Comparison of ENCODE assay signal across 11 cellular contexts in genomic region chr15:92801412-92801773, GRCh38.
DNase-seq lines count a peak whose midpoint lies in the region; TF ChIP-seq lines count a peak whose summit lies in the region.
"Had no signal": no experiment of that assay in that cellular context is flagged by ENCODE, and none has a peak within 500 bp of the region (broad histone marks: within the 10 kb centered on the region; RNA-seq: fewer than 3 reads in every experiment).

No MANE protein-coding gene starts in this region.

- 95 to 98% methylated on average over 6 of the region's 6 CpGs for WGBS in thyroid gland, 2 donors
- WGBS in neuronal stem cell (ENCODE audit: extremely low coverage in 2 of 2, insufficient read length in 2 of 2, insufficient replicate concordance in 1 of 2), 2 donors = no CpG with 5 or more reads among the region's 6 CpGs

- H3K9me3 ChIP-seq in thyroid gland (no peaks in the 10 kb centered on the region), neuronal stem cell (replicated peaks in 1 of 2; ENCODE audit: control insufficient read depth in 2 of 2, insufficient read depth in 1 of 2, low read depth in 1 of 2, low read length in 2 of 2) (peaks cover 0 to 5% of the 10 kb centered on the region in 2 donors)

- H2BK5ac ChIP-seq in neuronal stem cell (ENCODE audit: low read length) = no peak overlapping the region

- no peak overlapping the region for H3K9ac ChIP-seq in neuronal stem cell (ENCODE audit: low read depth, low read length, poor library complexity)

- no peak overlapping the region for H2BK12ac ChIP-seq in neuronal stem cell (ENCODE audit: low read length)

- H3K9me3 Mint-ChIP-seq in activated T-helper 1 cell treated with anti-CD3 and anti-CD28 coated beads, Interleukin-12 subunit alpha, Interleukin-12 subunit beta, Interleukin-2, Interleukin-4 antibody, amounts not matched to agents 30 ng/mL and 10 ng/mL and 1 ng/mL, durations not matched to agents 14 hours and 24 hours and 36 hours = no peaks in the 10 kb centered on the region

- no peak overlapping the region for H3K4ac ChIP-seq in neuronal stem cell (ENCODE audit: low read length)

- H3K18ac ChIP-seq in neuronal stem cell (ENCODE audit: low read length) = no peak overlapping the region

- peak overlapping the region; percentile 46 for H3K27ac Mint-ChIP-seq in activated T-helper 1 cell treated with anti-CD3 and anti-CD28 coated beads, Interleukin-12 subunit alpha, Interleukin-12 subunit beta, Interleukin-2, Interleukin-4 antibody, amounts not matched to agents 30 ng/mL and 10 ng/mL and 1 ng/mL, durations not matched to agents 14 hours and 24 hours and 36 hours

- H3K36me3 ChIP-seq in thyroid gland = no peaks in the 10 kb centered on the region
- H3K36me3 ChIP-seq in neuronal stem cell (replicated peaks in 1 of 2; ENCODE audit: control insufficient read depth in 2 of 2, insufficient read depth in 2 of 2, low read length in 2 of 2) = no peaks in the 10 kb centered on the region

- H2AK5ac ChIP-seq in neuronal stem cell (ENCODE audit: low read depth, low read length) = no peak overlapping the region

- no peak overlapping the region for H3K14ac ChIP-seq in neuronal stem cell (ENCODE audit: low read length)

- no peak overlapping the region for H4K8ac ChIP-seq in neuronal stem cell (ENCODE audit: low read depth, low read length)

- H3K27ac ChIP-seq in thyroid gland (peak overlapping the region in 2 of 3 donors; percentile 18 to 99), neuronal stem cell (replicated peaks; ENCODE audit: low read length) (no peak overlapping the region)

- H3K4me1 Mint-ChIP-seq in activated T-helper 1 cell treated with anti-CD3 and anti-CD28 coated beads, Interleukin-12 subunit alpha, Interleukin-12 subunit beta, Interleukin-2, Interleukin-4 antibody, amounts not matched to agents 30 ng/mL and 10 ng/mL and 1 ng/mL, durations not matched to agents 14 hours and 24 hours and 36 hours (ENCODE audit: low read depth) = peaks cover 41% of the 10 kb centered on the region

- TF ChIP-seq CTCF in HFF-Myc (IDR thresholded peaks at IDR 0.05; ENCODE audit: low read depth, low read length, missing control alignments) = no peak
- no peak for TF ChIP-seq CTCF in thyroid gland (IDR thresholded peaks at IDR 0.05)

- no peaks in the 10 kb centered on the region for H3K36me3 Mint-ChIP-seq in activated T-helper 1 cell treated with anti-CD3 and anti-CD28 coated beads, Interleukin-12 subunit alpha, Interleukin-12 subunit beta, Interleukin-2, Interleukin-4 antibody, amounts not matched to agents 30 ng/mL and 10 ng/mL and 1 ng/mL, durations not matched to agents 14 hours and 24 hours and 36 hours (ENCODE audit: low read depth)

- H3K4me2 ChIP-seq in neuronal stem cell (ENCODE audit: insufficient read depth, low read length, poor library complexity, severe bottlenecking) = no peak overlapping the region

- no peak for TF ChIP-seq POLR2A in thyroid gland (IDR thresholded peaks at IDR 0.05)

- H2BK15ac ChIP-seq in neuronal stem cell (ENCODE audit: low read length) = no peak overlapping the region

- H2AFZ ChIP-seq in neuronal stem cell (ENCODE audit: low read length) = no peak overlapping the region

- no peak overlapping the region for H3K4me3 ChIP-seq in HFF-Myc (replicated peaks; ENCODE audit: low read depth, low read length)
- H3K4me3 ChIP-seq in thyroid gland (replicated peaks in 1 of 3) = no peak overlapping the region
- no peak overlapping the region for H3K4me3 ChIP-seq in neuronal stem cell (ENCODE audit: low read length in 2 of 2)

- no peaks in the 10 kb centered on the region for H3K27me3 Mint-ChIP-seq in activated T-helper 1 cell treated with anti-CD3 and anti-CD28 coated beads, Interleukin-12 subunit alpha, Interleukin-12 subunit beta, Interleukin-2, Interleukin-4 antibody, amounts not matched to agents 30 ng/mL and 10 ng/mL and 1 ng/mL, durations not matched to agents 14 hours and 24 hours and 36 hours (ENCODE audit: insufficient read depth)

- H2BK120ac ChIP-seq in neuronal stem cell (ENCODE audit: low read depth, low read length) = no peak overlapping the region

- DNase-seq in HFF-Myc (ENCODE audit: extremely low read depth, low read depth) = peak; percentile 87
- no peak for DNase-seq in activated T-helper 1 cell treated with anti-CD3 and anti-CD28 coated beads, Interleukin-12 subunit alpha, Interleukin-12 subunit beta, Interleukin-2, Interleukin-4 antibody, amounts not matched to agents 30 ng/mL and 10 ng/mL and 1 ng/mL, durations not matched to agents 14 hours and 24 hours and 36 hours (ENCODE audit: low spot score)
- DNase-seq in islet precursor cell = peak; percentile 93
- no peak for DNase-seq in thyroid gland
- no peak for DNase-seq in NOMO-1 treated with dmso at 0.1 percent for 144 hours (lab: John Stamatoyannopoulos, UW; ENCODE audit: unreplicated experiment)
- no peak for DNase-seq in neuronal stem cell (ENCODE audit: low spot score)
- no peak for DNase-seq in NCI-H345 (lab: John Stamatoyannopoulos, UW)
- DNase-seq in foreskin melanocyte = no peak
- DNase-seq: NCI-H1436 treated with DMSO at 0.1 percent for 48 hours; stimulated activated CD4-positive, alpha-beta T cell treated with anti-CD3 and anti-CD28 coated beads, Interleukin-2, amount 100 ng/mL, for 48 hours; T-helper 9 cell had no signal

- H3K27me3 ChIP-seq in thyroid gland = no peaks in the 10 kb centered on the region
- H3K27me3 ChIP-seq in neuronal stem cell (ENCODE audit: control insufficient read depth in 3 of 3, insufficient read depth in 3 of 3, low read depth in 1 of 3, low read length in 3 of 3) = no peaks in the 10 kb centered on the region

- intact Hi-C loops in activated T-helper 1 cell treated with anti-CD3 and anti-CD28 coated beads, Interleukin-12 subunit alpha, Interleukin-12 subunit beta, Interleukin-2, Interleukin-4 antibody, amounts not matched to agents 30 ng/mL and 10 ng/mL and 1 ng/mL, durations not matched to agents 14 hours and 24 hours and 36 hours (cut with micrococcal nuclease) = loop anchor here (10.0 kb wide), 2 partner anchors 947 to 1327 kb away; partner anchors contain the start of gene SLCO3A1
- intact Hi-C loops in thyroid gland (cut with DNase I) = no loop called here

- H3K4me1 ChIP-seq in thyroid gland = peaks cover 15 to 36% of the 10 kb centered on the region in 2 donors
- peaks cover 0 to 3% of the 10 kb centered on the region in 2 donors for H3K4me1 ChIP-seq in neuronal stem cell (ENCODE audit: control insufficient read depth in 2 of 2, insufficient read depth in 1 of 2, low read depth in 1 of 2, low read length in 2 of 2)

- H3K23ac ChIP-seq in neuronal stem cell (ENCODE audit: low read depth, low read length, poor library complexity) = no peak overlapping the region

- no peaks in the 10 kb centered on the region for H3K79me1 ChIP-seq in neuronal stem cell (ENCODE audit: low read depth, low read length)

- H4K91ac ChIP-seq in neuronal stem cell (ENCODE audit: low read depth, low read length, poor library complexity) = no peak overlapping the region

- H3K4me3 Mint-ChIP-seq in activated T-helper 1 cell treated with anti-CD3 and anti-CD28 coated beads, Interleukin-12 subunit alpha, Interleukin-12 subunit beta, Interleukin-2, Interleukin-4 antibody, amounts not matched to agents 30 ng/mL and 10 ng/mL and 1 ng/mL, durations not matched to agents 14 hours and 24 hours and 36 hours = no peak overlapping the region

Comparison
In these comparisons a context has a peak if more than half of its experiments do, and no peak if none do; other contexts are left out.
1. DNase-seq: peak in HFF-Myc (single experiment) and islet precursor cell (single experiment); none in activated T-helper 1 cell treated with anti-CD3 and anti-CD28 coated beads, Interleukin-12 subunit alpha, Interleukin-12 subunit beta, Interleukin-2, Interleukin-4 antibody, amounts not matched to agents 30 ng/mL and 10 ng/mL and 1 ng/mL, durations not matched to agents 14 hours and 24 hours and 36 hours (single experiment), thyroid gland (0 of 2), NOMO-1 treated with dmso at 0.1 percent for 144 hours (single experiment), neuronal stem cell (single experiment), NCI-H345 (single experiment) and foreskin melanocyte (single experiment).